ENCODE assay signal across 23 cellular contexts in the genomic region with DNA sequence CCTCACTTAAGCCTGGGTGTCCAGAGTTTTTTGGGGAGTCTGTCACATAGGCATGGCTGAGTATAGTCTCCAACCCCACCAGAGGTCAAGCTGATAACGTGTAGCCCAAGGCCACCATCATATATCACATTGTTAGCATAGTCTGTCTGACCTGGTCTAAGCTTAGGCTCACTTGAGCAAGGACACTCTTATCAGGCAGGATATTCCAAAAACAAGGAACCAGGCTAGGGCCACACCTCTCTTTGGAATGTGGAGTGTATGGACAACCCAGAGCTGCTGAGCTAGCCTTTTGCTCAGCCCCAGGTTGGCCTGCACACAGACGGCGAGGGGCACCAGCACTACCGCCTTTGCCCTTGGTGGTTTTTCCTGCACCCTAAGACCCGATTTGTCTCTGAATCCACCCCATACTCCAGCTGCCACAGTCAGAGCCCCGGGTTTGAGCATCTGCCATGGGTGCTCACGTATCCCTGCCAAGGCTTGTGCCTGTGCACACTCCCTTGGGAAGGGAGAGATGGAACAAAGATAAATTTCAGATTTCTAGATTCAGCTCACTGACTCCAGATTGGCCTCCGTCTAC. TPM values are rescaled to one million over a fixed set of nuclear protein-coding genes. Genes with fewer than 3 reads are reported as not detected.
A peak's percentile ranks its signal among the peaks of the same experiment; 100 is the strongest.
DNase-seq lines count a peak whose midpoint lies in the region; ATAC-seq and TF ChIP-seq lines count a peak whose summit lies in the region.
"Had no signal": no experiment of that assay in that cellular context is flagged by ENCODE, and none has a peak within 500 bp of the region (broad histone marks: within the 10 kb centered on the region; RNA-seq: fewer than 3 reads in every experiment).

No MANE protein-coding gene starts in this region.

- peaks cover 5 to 11% of the 10 kb centered on the region in 2 experiments; a peak in 3 of 4 replicates for H3K4me1 ChIP-seq in HCT116 (ENCODE audit: control insufficient read depth in 1 of 2, insufficient read depth in 2 of 2, low read length in 2 of 2)
- peaks cover 20 to 73% (median 42%) of the 10 kb centered on the region in 4 donors for H3K4me1 ChIP-seq in stomach
- H3K4me1 ChIP-seq in gastrocnemius medialis, result peaks cover 4 to 16% of the 10 kb centered on the region in 2 donors
- H3K4me1 ChIP-seq: parathyroid adenoma had no signal

- H3K79me2 ChIP-seq in HCT116 (ENCODE audit: insufficient read depth, low read length), result no peaks in the 10 kb centered on the region
- H3K79me2 ChIP-seq: parathyroid adenoma had no signal

- H3K9me3 Mint-ChIP-seq in immature natural killer cell, result no peaks in the 10 kb centered on the region
- H3K9me3 Mint-ChIP-seq in activated CD4-positive, alpha-beta memory T cell treated with anti-CD3 and anti-CD28 coated beads for 36 hours, result no peaks in the 10 kb centered on the region
- H3K9me3 Mint-ChIP-seq: memory B cell; naive thymus-derived CD8-positive, alpha-beta T cell; T-cell had no signal

- H3K27ac Mint-ChIP-seq in T-helper 17 cell, result peak overlapping the region; percentile 77
- peak overlapping the region; percentile 79 to 94 (median 92) for H3K27ac Mint-ChIP-seq in immature natural killer cell
- H3K27ac Mint-ChIP-seq in activated CD4-positive, alpha-beta memory T cell treated with anti-CD3 and anti-CD28 coated beads for 36 hours, result no peak overlapping the region
- H3K27ac Mint-ChIP-seq: memory B cell had no signal

- no peak for DNase-seq in HCT116 (ENCODE audit: low read depth, low spot score)
- no peak for DNase-seq in T-helper 17 cell
- no peak for DNase-seq in immature natural killer cell
- DNase-seq in stomach, result peak; percentile 30
- no peak for DNase-seq in DMS153 treated with DMSO at 0.1 percent for 48 hours (lab: John Stamatoyannopoulos, UW; ENCODE audit: unreplicated experiment)
- no peak for DNase-seq in activated CD4-positive, alpha-beta memory T cell treated with anti-CD3 and anti-CD28 coated beads for 36 hours
- no peak for DNase-seq in gastrocnemius medialis
- DNase-seq: activated CD4-positive, alpha-beta T cell treated with anti-CD3 and anti-CD28 coated beads, Interleukin-2, amount 50 U/mL, for 1 hour; adrenal gland; dermis blood vessel endothelial cell; DND-41; foreskin fibroblast; naive thymus-derived CD8-positive, alpha-beta T cell; NCI-H1436; NCI-H526 treated with DMSO at 0.1 percent for 48 hours; Right ventricle myocardium superior; sigmoid colon; stimulated activated CD4-positive, alpha-beta T cell treated with anti-CD3 and anti-CD28 coated beads, Interleukin-2, amount 100 ng/mL, for 24 hours; stimulated activated naive CD4-positive, alpha-beta T cell; T-cell; tibial artery had no signal

- intact Hi-C loops in HCT116 (cut with micrococcal nuclease) (no loop called here), stomach (cut with DNase I; ENCODE audit: low total_unique reads) (no loop called here), gastrocnemius medialis (cut with DNase I; ENCODE audit: low total_unique reads) (no loop called here)
- intact Hi-C loops in activated CD4-positive, alpha-beta memory T cell treated with anti-CD3 and anti-CD28 coated beads for 36 hours (cut with micrococcal nuclease), result no loop called here

- TF ChIP-seq EP300 in stomach (IDR thresholded peaks at IDR 0.05), result no peak

- no peak for TF ChIP-seq POLR2A in HCT116 (IDR thresholded peaks at IDR 0.05; ENCODE audit: borderline replicate concordance, extremely low read depth, insufficient read depth, insufficient read length)
- no peak for TF ChIP-seq POLR2A in stomach (IDR thresholded peaks at IDR 0.05)
- TF ChIP-seq POLR2A in gastrocnemius medialis (IDR thresholded peaks at IDR 0.05), result no peak

- H3K9me2 ChIP-seq in HCT116 (ENCODE audit: insufficient read depth), result no peaks in the 10 kb centered on the region

- H3K4me1 Mint-ChIP-seq in T-helper 17 cell, result peaks cover 39% of the 10 kb centered on the region
- peaks cover 62 to 68% of the 10 kb centered on the region in 2 donors for H3K4me1 Mint-ChIP-seq in immature natural killer cell
- peaks cover 24% of the 10 kb centered on the region for H3K4me1 Mint-ChIP-seq in activated CD4-positive, alpha-beta memory T cell treated with anti-CD3 and anti-CD28 coated beads for 36 hours (ENCODE audit: low read depth)

- H3K27me3 ChIP-seq in HCT116 (ENCODE audit: insufficient read depth, low read length) (no peaks in the 10 kb centered on the region), stomach (no peaks in the 10 kb centered on the region), gastrocnemius medialis (no peaks in the 10 kb centered on the region)
- H3K27me3 ChIP-seq: adrenal gland, sigmoid colon, tibial artery had no signal

- BruUV-seq in HCT116 (replicated peaks; lab: Mats Ljungman, UMichigan), result no TSS peak

- peak overlapping the region; percentile 43 for H3K4me2 ChIP-seq in HCT116 (ENCODE audit: low read length)

- no peak for TF ChIP-seq RAD21 in HCT116 (IDR thresholded peaks at IDR 0.05; ENCODE audit: low read depth)

- in situ Hi-C loops in gastrocnemius medialis (cut with MboI; ENCODE audit: low sequenced_read_pairs in 4 of 4), result no loop called here

- RAD21 ChIA-PET in HCT116 (lab: Charles Lee; ENCODE audit: low non-redundant PET in 1 of 2, low total read pairs in 2 of 2, uncharacterized antibody in 2 of 2, unreplicated experiment in 2 of 2), result no interaction called here

- H3K27me3 Mint-ChIP-seq in T-helper 17 cell (no peaks in the 10 kb centered on the region), immature natural killer cell (ENCODE audit: low read depth in 3 of 3) (peaks cover 0 to 3% (median 0%) of the 10 kb centered on the region in 3 donors)
- no peaks in the 10 kb centered on the region for H3K27me3 Mint-ChIP-seq in activated CD4-positive, alpha-beta memory T cell treated with anti-CD3 and anti-CD28 coated beads for 36 hours
- H3K27me3 Mint-ChIP-seq: memory B cell; naive thymus-derived CD8-positive, alpha-beta T cell; T-cell had no signal

- H3K9ac ChIP-seq in HCT116 (ENCODE audit: low read length), result no peak overlapping the region
- H3K9ac ChIP-seq: parathyroid adenoma had no signal

- CTCF ChIA-PET in HCT116 (lab: Charles Lee), result interaction anchor here (0.5 to 1.6 kb wide), 3 partner anchors 10 to 20 kb away, joined by 3 to 4 read pairs (median 3); no protein-coding TSS in a partner anchor
- CTCF ChIA-PET in activated CD4-positive, alpha-beta memory T cell treated with anti-CD3 and anti-CD28 coated beads for 36 hours (lab: Charles Lee), result no interaction called here

- POLR2A ChIA-PET in HCT116 (lab: Charles Lee), result no interaction called here
- POLR2A ChIA-PET in activated CD4-positive, alpha-beta memory T cell treated with anti-CD3 and anti-CD28 coated beads for 36 hours (lab: Charles Lee), result interaction anchor here (0.5 kb wide), 1 partner anchor 359 kb away, joined by 3 read pairs; a partner anchor contains a TSS

- H3K9me3 ChIP-seq in HCT116 (ENCODE audit: control insufficient read depth in 1 of 2, insufficient read depth in 1 of 2, low read depth in 1 of 2, low read length in 2 of 2) (no peaks in the 10 kb centered on the region), T-helper 17 cell (ENCODE audit: control insufficient read depth, low read length, poor library complexity, severe bottlenecking) (no peaks in the 10 kb centered on the region), stomach (no peaks in the 10 kb centered on the region), gastrocnemius medialis (no peaks in the 10 kb centered on the region)
- H3K9me3 ChIP-seq: adrenal gland, sigmoid colon, tibial artery had no signal

- H2AFZ ChIP-seq in HCT116 (ENCODE audit: low read depth, low read length, poor library complexity, severe bottlenecking), result no peak overlapping the region
- H2AFZ ChIP-seq: parathyroid adenoma had no signal

- no peaks in the 10 kb centered on the region for H4K20me1 ChIP-seq in HCT116 (ENCODE audit: insufficient read depth)

- H3K27ac ChIP-seq in HCT116 (ENCODE audit: low read depth, low read length), result no peak overlapping the region
- peak overlapping the region; percentile 50 to 91 (median 84) for H3K27ac ChIP-seq in stomach
- no peak overlapping the region for H3K27ac ChIP-seq in gastrocnemius medialis
- H3K27ac ChIP-seq: tibial artery had no signal

- H3K36me3 Mint-ChIP-seq in T-helper 17 cell (ENCODE audit: low read depth) (peaks cover 4% of the 10 kb centered on the region), immature natural killer cell (peaks cover 0 to 15% (median 0%) of the 10 kb centered on the region in 3 donors)
- peaks cover 4% of the 10 kb centered on the region for H3K36me3 Mint-ChIP-seq in activated CD4-positive, alpha-beta memory T cell treated with anti-CD3 and anti-CD28 coated beads for 36 hours

- no peak for TF ChIP-seq CTCF in HCT116 (IDR thresholded peaks at IDR 0.05 in 2 of 3, conservative IDR thresholded peaks at IDR 0.05 in 1 of 3; ENCODE audit: borderline replicate concordance in 1 of 3, insufficient read depth in 1 of 3, low read depth in 2 of 3, low read length in 2 of 3)
- TF ChIP-seq CTCF in stomach (IDR thresholded peaks at IDR 0.05), result no peak
- no peak for TF ChIP-seq CTCF in gastrocnemius medialis (IDR thresholded peaks at IDR 0.05 in 4 of 5, conservative IDR thresholded peaks at IDR 0.05 in 1 of 5)

- ATAC-seq in HCT116 (no peak; the same call in 1 of the 2 replicates), T-helper 17 cell (no peak), gastrocnemius medialis (no peak)
- ATAC-seq: naive thymus-derived CD8-positive, alpha-beta T cell; T-cell had no signal

- H3K36me3 ChIP-seq in HCT116 (ENCODE audit: control insufficient read depth in 1 of 2, insufficient read depth in 2 of 2, low read length in 2 of 2) (0 out of 4 replicates have a peak, but pooled peaks cover 0 to 6% of the 10 kb centered on the region in 2 experiments), stomach (peaks cover 10 to 53% (median 42%) of the 10 kb centered on the region in 4 donors), gastrocnemius medialis (peaks cover 0 to 18% of the 10 kb centered on the region in 2 donors)

- H3K4me3 Mint-ChIP-seq in T-helper 17 cell (no peak overlapping the region), immature natural killer cell (peak overlapping the region in 4 of 5 donors; percentile 21 to 76 (median 63))
- no peak overlapping the region for H3K4me3 Mint-ChIP-seq in activated CD4-positive, alpha-beta memory T cell treated with anti-CD3 and anti-CD28 coated beads for 36 hours
- H3K4me3 Mint-ChIP-seq: memory B cell, T-cell had no signal

- no peak overlapping the region for H3K4me3 ChIP-seq in HCT116 (replicated peaks in 1 of 2; ENCODE audit: low read depth in 1 of 2, low read length in 2 of 2)
- H3K4me3 ChIP-seq in stomach, result no peak overlapping the region
- H3K4me3 ChIP-seq in gastrocnemius medialis, result no peak overlapping the region
- H3K4me3 ChIP-seq: adrenal gland, sigmoid colon, tibial artery had no signal

- 43 to 71% (median 60%) methylated on average over 8 of the region's 8 CpGs for WGBS in stomach, 5 donors

RNA-seq across cellular contexts. Expression of a gene that starts 7.2 kb away (rescaled TPM):
- total RNA-seq in HCT116 (2021; ENCODE audit: unreplicated experiment) (27.3 TPM), T-helper 17 cell (10 to 100 TPM; 18.9 to 25.4 TPM), stomach (10 to 100 TPM in 4 of 5 donors, 1 to 10 TPM in 1; 8.8 to 22.8 (median 11.1) TPM), gastrocnemius medialis (10 to 100 TPM; 22.1 to 41.1 (median 28.7) TPM)
- 16.8 and 22.0 TPM in 2 replicates for polyA plus RNA-seq in HCT116 (2012)
- polyA plus RNA-seq in immature natural killer cell (10 to 100 TPM; 25.3 to 35.8 (median 35.7) TPM), stomach (10 to 100 TPM; 16.7 to 24.0 (median 17.1) TPM)
- total RNA-seq in activated CD4-positive, alpha-beta memory T cell treated with anti-CD3 and anti-CD28 coated beads for 36 hours, result 10 to 100 TPM; 28.2 to 29.1 TPM

RNA-seq across cellular contexts. Expression of a gene that starts 7.3 kb away (rescaled TPM):
- 59.6 TPM for total RNA-seq in HCT116 (2021; ENCODE audit: unreplicated experiment)
- 44.0 and 48.4 TPM in 2 replicates for polyA plus RNA-seq in HCT116 (2012)
- 100 to 1,000 TPM; 159 to 160 TPM for total RNA-seq in T-helper 17 cell
- 10 to 100 TPM; 31.5 to 80.0 (median 33.7) TPM for polyA plus RNA-seq in immature natural killer cell
- total RNA-seq in stomach, result 100 to 1,000 TPM in 1 of 5 donors, 10 to 100 TPM in 4; 37.3 to 174 (median 91.9) TPM
- 10 to 100 TPM; 22.7 to 33.0 (median 25.1) TPM for polyA plus RNA-seq in stomach
- total RNA-seq in activated CD4-positive, alpha-beta memory T cell treated with anti-CD3 and anti-CD28 coated beads for 36 hours, result 10 to 100 TPM; 57.9 to 58.9 TPM
- total RNA-seq in gastrocnemius medialis, result 10 to 100 TPM; 40.1 to 59.7 (median 45.4) TPM

RNA-seq across cellular contexts. Expression of a gene that starts 51.2 kb away (rescaled TPM):
- 87.7 TPM for total RNA-seq in HCT116 (2021; ENCODE audit: unreplicated experiment)
- 44.2 and 49.3 TPM in 2 replicates for polyA plus RNA-seq in HCT116 (2012)
- total RNA-seq in T-helper 17 cell, result 10 to 100 TPM; 40.0 to 57.0 TPM
- polyA plus RNA-seq in immature natural killer cell, result 10 to 100 TPM; 26.7 to 50.7 (median 43.1) TPM
- total RNA-seq in stomach, result 10 to 100 TPM; 17.0 to 60.3 (median 26.3) TPM
- 10 to 100 TPM; 11.6 to 12.5 (median 11.7) TPM for polyA plus RNA-seq in stomach
- 10 to 100 TPM; 65.1 to 65.7 TPM for total RNA-seq in activated CD4-positive, alpha-beta memory T cell treated with anti-CD3 and anti-CD28 coated beads for 36 hours
- 100 to 1,000 TPM in 1 of 4 donors, 10 to 100 TPM in 3; 73.3 to 109 (median 84.7) TPM for total RNA-seq in gastrocnemius medialis

Comparison
In these comparisons a context has a peak if more than half of its experiments do, and no peak if none do; other contexts are left out.
1. H3K27ac ChIP-seq: peak in stomach (5 of 5); none in HCT116 (single experiment) and gastrocnemius medialis (0 of 4).
2. H3K4me3 Mint-ChIP-seq: peak in immature natural killer cell (4 of 5); none in T-helper 17 cell (single experiment) and activated CD4-positive, alpha-beta memory T cell treated with anti-CD3 and anti-CD28 coated beads for 36 hours (single experiment).